In genomic region chrX:282000-282681, GRCh38 we compare ENCODE assay signal across 8 cellular contexts. TPM values are rescaled to one million over a fixed set of nuclear protein-coding genes. Genes with fewer than 3 reads are reported as not detected.
DNase-seq lines count a peak whose midpoint lies in the region; ATAC-seq and TF ChIP-seq lines count a peak whose summit lies in the region.
"Not testable (repeated sequence)": the region's sequence is repeated elsewhere in the genome, so short reads cannot be mapped to it uniquely, and the experiment has no call there.

No MANE protein-coding gene starts in this region.

- DNase-seq in activated CD4-positive, alpha-beta memory T cell treated with anti-CD3 and anti-CD28 coated beads for 36 hours; astrocyte of the cerebellum (ENCODE audit: low read depth); glutamatergic neuron; memory B cell (ENCODE audit: low spot score in 2 of 2): not testable (repeated sequence)
- DNase-seq in posterior vena cava (ENCODE audit: low spot score) = peak; percentile 36

- H3K27ac ChIP-seq in 22Rv1 (peak overlapping the region; percentile 84), OCI-LY3 (ENCODE audit: low read length) (peak overlapping the region; percentile 90)

- H3K9me3 Mint-ChIP-seq in activated CD4-positive, alpha-beta memory T cell treated with anti-CD3 and anti-CD28 coated beads for 36 hours; memory B cell: not testable (repeated sequence)
- H3K9me3 Mint-ChIP-seq in glutamatergic neuron (ENCODE audit: unreplicated experiment) = peaks cover 12% of the 10 kb centered on the region

- ATAC-seq in memory B cell (ENCODE audit: low read depth) = not testable (repeated sequence)

- peak overlapping the region; percentile 45 for H3K27ac Mint-ChIP-seq in activated CD4-positive, alpha-beta memory T cell treated with anti-CD3 and anti-CD28 coated beads for 36 hours
- not testable (repeated sequence) for H3K27ac Mint-ChIP-seq in glutamatergic neuron (ENCODE audit: unreplicated experiment); memory B cell

- TF ChIP-seq CTCF in 22Rv1 (IDR thresholded peaks at IDR 0.05); GM12875 (IDR thresholded peaks at IDR 0.05; ENCODE audit: borderline replicate concordance, insufficient read depth, low read depth, low read length); OCI-LY3 (IDR thresholded peaks at IDR 0.05; ENCODE audit: low read depth, low read length); astrocyte of the cerebellum (IDR thresholded peaks at IDR 0.05; ENCODE audit: low read depth, low read length, missing control alignments); glutamatergic neuron (IDR thresholded peaks at IDR 0.05; ENCODE audit: partially characterized antibody, unreplicated experiment): not testable (repeated sequence)

- POLR2A ChIA-PET in activated CD4-positive, alpha-beta memory T cell treated with anti-CD3 and anti-CD28 coated beads for 36 hours (lab: Charles Lee) = not testable (repeated sequence)

- CTCF ChIA-PET in activated CD4-positive, alpha-beta memory T cell treated with anti-CD3 and anti-CD28 coated beads for 36 hours (lab: Charles Lee) = not testable (repeated sequence)

- H3K27me3 ChIP-seq in OCI-LY3 (ENCODE audit: low read depth, low read length) = not testable (repeated sequence)

- peak overlapping the region; percentile 58 for H3K4me3 ChIP-seq in GM12875 (ENCODE audit: low read depth, low read length)
- H3K4me3 ChIP-seq in OCI-LY3 (ENCODE audit: low read length) = peak overlapping the region; percentile 92
- peak overlapping the region; percentile 41 for H3K4me3 ChIP-seq in astrocyte of the cerebellum (ENCODE audit: low read depth, low read length)

- H4K20me1 ChIP-seq in OCI-LY3 (ENCODE audit: insufficient read depth, low read length) = peaks cover 22% of the 10 kb centered on the region

- in situ Hi-C loops in astrocyte of the cerebellum (cut with HindIII; ENCODE audit: low sequenced_read_pairs) = not testable (repeated sequence)

- H3K9me3 ChIP-seq in OCI-LY3 (ENCODE audit: insufficient read depth, low read length) = not testable (repeated sequence)

- H3K36me3 ChIP-seq in OCI-LY3 (replicated peaks; ENCODE audit: low read depth, low read length) = peaks cover 29% of the 10 kb centered on the region

- H3K4me1 Mint-ChIP-seq in activated CD4-positive, alpha-beta memory T cell treated with anti-CD3 and anti-CD28 coated beads for 36 hours (ENCODE audit: low read depth) = peaks cover 25% of the 10 kb centered on the region
- H3K4me1 Mint-ChIP-seq in glutamatergic neuron (ENCODE audit: low read depth, unreplicated experiment); memory B cell: not testable (repeated sequence)

- not testable (repeated sequence) for H3K27me3 Mint-ChIP-seq in activated CD4-positive, alpha-beta memory T cell treated with anti-CD3 and anti-CD28 coated beads for 36 hours; glutamatergic neuron (ENCODE audit: unreplicated experiment); memory B cell

- peak overlapping the region; percentile 74 for H3K4me3 Mint-ChIP-seq in activated CD4-positive, alpha-beta memory T cell treated with anti-CD3 and anti-CD28 coated beads for 36 hours
- H3K4me3 Mint-ChIP-seq in glutamatergic neuron (ENCODE audit: unreplicated experiment) = peak overlapping the region; percentile 83
- H3K4me3 Mint-ChIP-seq in memory B cell = peak overlapping the region; percentile 44

- H3K79me2 ChIP-seq in OCI-LY3 (ENCODE audit: low read length) = peaks cover 48% of the 10 kb centered on the region

- H2AFZ ChIP-seq in OCI-LY3 (ENCODE audit: low read depth, low read length) = not testable (repeated sequence)

- H3K4me1 ChIP-seq in OCI-LY3 (ENCODE audit: low read length) = peaks cover 20% of the 10 kb centered on the region

- intact Hi-C loops in activated CD4-positive, alpha-beta memory T cell treated with anti-CD3 and anti-CD28 coated beads for 36 hours (cut with micrococcal nuclease) = loop anchor here (5.0 kb wide), 1 partner anchor 105 kb away; the partner anchor contains the start of gene PPP2R3B
- intact Hi-C loops in posterior vena cava (cut with DNase I) = not testable (repeated sequence)

- peak overlapping the region; percentile 80 for H3K9ac ChIP-seq in OCI-LY3 (ENCODE audit: low read length)

- peak overlapping the region; percentile 74 for H3K4me2 ChIP-seq in OCI-LY3 (ENCODE audit: low read length)

- H3K36me3 Mint-ChIP-seq in activated CD4-positive, alpha-beta memory T cell treated with anti-CD3 and anti-CD28 coated beads for 36 hours = peaks cover 17% of the 10 kb centered on the region
- H3K36me3 Mint-ChIP-seq in glutamatergic neuron (ENCODE audit: unreplicated experiment); memory B cell: not testable (repeated sequence)

RNA-seq across cellular contexts. Expression of gene PLCXD1, which starts 1.0 kb away (rescaled TPM):
- 10 to 100 TPM; 42.2 to 46.5 TPM for total RNA-seq in activated CD4-positive, alpha-beta memory T cell treated with anti-CD3 and anti-CD28 coated beads for 36 hours
- total RNA-seq in glutamatergic neuron (ENCODE audit: unreplicated experiment) (36.4 TPM), posterior vena cava (1 to 10 TPM; 3.1 to 5.6 TPM)

RNA-seq across cellular contexts. Expression of gene GTPBP6, which starts 36.5 kb away (rescaled TPM):
- 10 to 100 TPM; 60.0 to 62.4 TPM for total RNA-seq in activated CD4-positive, alpha-beta memory T cell treated with anti-CD3 and anti-CD28 coated beads for 36 hours
- total RNA-seq in glutamatergic neuron (ENCODE audit: unreplicated experiment) (52.3 TPM), posterior vena cava (10 to 100 TPM; 31.1 to 34.9 TPM)

Comparison
In these comparisons a context has a peak if more than half of its experiments do, and no peak if none do; other contexts are left out.
1. H3K4me3 ChIP-seq: peak in every context shown above with its lines; median percentile 92 in OCI-LY3; 58 in GM12875; 41 in astrocyte of the cerebellum.